17 cellular contexts compared by ENCODE assay signal in genomic region chr12:124868252-124868965, GRCh38. TPM values are rescaled to one million over a fixed set of nuclear protein-coding genes. Genes with fewer than 3 reads are reported as not detected.
DNase-seq lines count a peak whose midpoint lies in the region; ATAC-seq, FAIRE-seq and TF ChIP-seq lines count a peak whose summit lies in the region.
"Had no signal": no experiment of that assay in that cellular context is flagged by ENCODE, and none has a peak within 500 bp of the region (broad histone marks: within the 10 kb centered on the region; RNA-seq: fewer than 3 reads in every experiment).

No MANE protein-coding gene starts in this region.

- H3K27ac Mint-ChIP-seq in GM23338, result no peak overlapping the region; the same call in 1 of the 2 replicates
- peak overlapping the region; percentile 97 for H3K27ac Mint-ChIP-seq in dendritic cell treated with granulocyte-macrophage colony-stimulating factor and Interleukin-4, amounts not matched to agents 40 ng/mL and 50 ng/mL, for 4 days
- H3K27ac Mint-ChIP-seq: activated CD8-positive, alpha-beta memory T cell treated with anti-CD3 and anti-CD28 coated beads, Interleukin-2, amount 10 ng/mL, durations not matched to agents 7 days and 5 days; activated T-helper 2 cell treated with anti-CD3 and anti-CD28 coated beads, Interferon-gamma antibody, Interleukin-2, Interleukin-4, amounts not matched to agents 10 μg/mL and 5 μg/mL and 100 μg/mL, durations not matched to agents 14 hours and 24 hours and 36 hours had no signal

- DNase-seq in A549 (ENCODE audit: low read depth in 1 of 2, low spot score in 1 of 2) (no peak), GM23338 (ENCODE audit: low spot score) (no peak), sigmoid colon (no peak), NCI-H1092 treated with DMSO at 0.1 percent for 48 hours (lab: John Stamatoyannopoulos, UW) (no peak), G401 (ENCODE audit: low spot score) (no peak)
- DNase-seq: activated CD8-positive, alpha-beta memory T cell treated with anti-CD3 and anti-CD28 coated beads, Interleukin-2, amount 10 ng/mL, durations not matched to agents 7 days and 5 days; effector CD4-positive, alpha-beta T cell; naive thymus-derived CD4-positive, alpha-beta T cell; NCI-H1436; stimulated activated CD4-positive, alpha-beta T cell treated with anti-CD3 and anti-CD28 coated beads, Interleukin-4, amount 100 ng/mL, for 4 hours; T1000 had no signal

- intact Hi-C loops in dendritic cell treated with granulocyte-macrophage colony-stimulating factor and Interleukin-4, amounts not matched to agents 40 ng/mL and 50 ng/mL, for 4 days (cut with micrococcal nuclease), result no loop called here
- intact Hi-C loops in sigmoid colon (cut with DNase I), result no loop called here

- H3K27me3 Mint-ChIP-seq in GM23338 (ENCODE audit: insufficient read depth, low read depth, poor library complexity), result peaks cover 17% of the 10 kb centered on the region
- no peaks in the 10 kb centered on the region for H3K27me3 Mint-ChIP-seq in dendritic cell treated with granulocyte-macrophage colony-stimulating factor and Interleukin-4, amounts not matched to agents 40 ng/mL and 50 ng/mL, for 4 days
- H3K27me3 Mint-ChIP-seq: central memory CD8-positive, alpha-beta T cell had no signal

- H3K9me3 ChIP-seq in A549 (no peaks in the 10 kb centered on the region), sigmoid colon (no peaks in the 10 kb centered on the region)
- H3K9me3 ChIP-seq: tibial artery had no signal

- POLR2A ChIA-PET in A549 (lab: Yijun Ruan, JAX), result no interaction called here

- no peak overlapping the region for H3K4me3 ChIP-seq in A549
- H3K4me3 ChIP-seq in GM23338, result no peak overlapping the region
- no peak overlapping the region for H3K4me3 ChIP-seq in sigmoid colon
- H3K4me3 ChIP-seq: tibial artery had no signal

- TF ChIP-seq CTCF in A549 (IDR thresholded peaks at IDR 0.05), result no peak
- TF ChIP-seq CTCF in GM23338 (conservative IDR thresholded peaks at IDR 0.05; ENCODE audit: low read depth in 2 of 2), result no peak
- no peak for TF ChIP-seq CTCF in sigmoid colon (IDR thresholded peaks at IDR 0.05)

- no peaks in the 10 kb centered on the region for H3K27me3 ChIP-seq in GM23338 (ENCODE audit: insufficient read depth)
- H3K27me3 ChIP-seq in sigmoid colon, result no peaks in the 10 kb centered on the region
- H3K27me3 ChIP-seq: tibial artery had no signal

- H3K4me1 ChIP-seq in A549, result peaks cover 16% of the 10 kb centered on the region
- H3K4me1 ChIP-seq in GM23338 (ENCODE audit: insufficient read depth), result peaks cover 15% of the 10 kb centered on the region
- H3K4me1 ChIP-seq in sigmoid colon, result peaks cover 0 to 9% (median 4%) of the 10 kb centered on the region in 4 donors

- H3K9me2 ChIP-seq in GM23338 (ENCODE audit: insufficient read depth), result no peaks in the 10 kb centered on the region

- H3K36me3 Mint-ChIP-seq in GM23338 (ENCODE audit: low read depth), result no peaks in the 10 kb centered on the region; the same call in 2 of the 3 replicates
- H3K36me3 Mint-ChIP-seq in dendritic cell treated with granulocyte-macrophage colony-stimulating factor and Interleukin-4, amounts not matched to agents 40 ng/mL and 50 ng/mL, for 4 days (ENCODE audit: low read depth), result peaks cover 7% of the 10 kb centered on the region
- H3K36me3 Mint-ChIP-seq: activated CD8-positive, alpha-beta memory T cell treated with anti-CD3 and anti-CD28 coated beads, Interleukin-2, amount 10 ng/mL, durations not matched to agents 7 days and 5 days; naive thymus-derived CD4-positive, alpha-beta T cell had no signal

- H3K4me2 ChIP-seq in A549 (no peak overlapping the region), GM23338 (no peak overlapping the region)

- no peak overlapping the region for H3K4me3 Mint-ChIP-seq in GM23338
- peak overlapping the region; percentile 82 for H3K4me3 Mint-ChIP-seq in dendritic cell treated with granulocyte-macrophage colony-stimulating factor and Interleukin-4, amounts not matched to agents 40 ng/mL and 50 ng/mL, for 4 days
- H3K4me3 Mint-ChIP-seq: activated CD8-positive, alpha-beta memory T cell treated with anti-CD3 and anti-CD28 coated beads, Interleukin-2, amount 10 ng/mL, durations not matched to agents 7 days and 5 days; central memory CD8-positive, alpha-beta T cell had no signal

- in situ Hi-C loops in G401 (cut with HindIII; ENCODE audit: low sequenced_read_pairs), result no loop called here

- no peak for FAIRE-seq in A549 (lab: Jason Lieb, UNC)

- H3K27ac ChIP-seq in A549, result peak overlapping the region; percentile 66 to 81; a peak in 4 of 6 replicates
- H3K27ac ChIP-seq in GM23338 (ENCODE audit: low read depth), result no peak overlapping the region
- H3K27ac ChIP-seq in sigmoid colon, result peak overlapping the region; percentile 18 to 57 (median 25)
- H3K27ac ChIP-seq: tibial artery had no signal

- H4K20me1 ChIP-seq in GM23338 (replicated peaks; ENCODE audit: insufficient read depth), result no peaks in the 10 kb centered on the region

- CTCF ChIA-PET in A549 (lab: Yijun Ruan, JAX), result interaction anchor here (0.9 to 2.3 kb wide), 5 partner anchors 29 to 97 kb away, joined by 3 to 8 read pairs (median 3); no protein-coding TSS in a partner anchor

- TF ChIP-seq EP300 in A549 (IDR thresholded peaks at IDR 0.05), result no peak
- no peak for TF ChIP-seq EP300 in sigmoid colon (IDR thresholded peaks at IDR 0.05)

- H2AFZ ChIP-seq in GM23338, result peak overlapping the region; percentile 92

- H3F3A ChIP-seq in GM23338 (replicated peaks; ENCODE audit: low read depth), result no peaks in the 10 kb centered on the region

- H3K9me3 Mint-ChIP-seq in GM23338, result peaks cover 5% of the 10 kb centered on the region; the same call in 2 of the 3 replicates
- H3K9me3 Mint-ChIP-seq in dendritic cell treated with granulocyte-macrophage colony-stimulating factor and Interleukin-4, amounts not matched to agents 40 ng/mL and 50 ng/mL, for 4 days, result no peaks in the 10 kb centered on the region
- H3K9me3 Mint-ChIP-seq: activated T-helper 2 cell treated with anti-CD3 and anti-CD28 coated beads, Interferon-gamma antibody, Interleukin-2, Interleukin-4, amounts not matched to agents 10 μg/mL and 5 μg/mL and 100 μg/mL, durations not matched to agents 14 hours and 24 hours and 36 hours; central memory CD8-positive, alpha-beta T cell; naive thymus-derived CD4-positive, alpha-beta T cell had no signal

- H3K36me3 ChIP-seq in GM23338 (ENCODE audit: insufficient read depth), result no peaks in the 10 kb centered on the region
- no peaks in the 10 kb centered on the region for H3K36me3 ChIP-seq in sigmoid colon
- H3K36me3 ChIP-seq: tibial artery had no signal

- H3K79me2 ChIP-seq in GM23338 (replicated peaks; ENCODE audit: insufficient read depth), result no peaks in the 10 kb centered on the region

- TF ChIP-seq POLR2A in A549 (IDR thresholded peaks at IDR 0.05; ENCODE audit: low read length) (no peak), sigmoid colon (IDR thresholded peaks at IDR 0.05) (no peak)

- ATAC-seq in A549, result no peak
- ATAC-seq in GM23338, result no peak
- no peak for ATAC-seq in GM21381 (IDR thresholded peaks at IDR 0.05; ENCODE audit: unreplicated experiment)
- no peak for ATAC-seq in GM19467 (IDR thresholded peaks at IDR 0.05; ENCODE audit: unreplicated experiment)
- ATAC-seq: activated CD8-positive, alpha-beta memory T cell treated with anti-CD3 and anti-CD28 coated beads, Interleukin-2, amount 10 ng/mL, durations not matched to agents 7 days and 5 days had no signal

- WGBS in A549 (ENCODE audit: missing lambda C conversion rate), result 92% methylated on average over 7 of the region's 7 CpGs
- WGBS in sigmoid colon, 2 donors, result 74 to 85% methylated on average over 7 of the region's 7 CpGs

- no peak for TF ChIP-seq RAD21 in A549 (conservative IDR thresholded peaks at IDR 0.05 in 1 of 2, IDR thresholded peaks at IDR 0.05 in 1 of 2)

- peaks cover 15% of the 10 kb centered on the region for H3K4me1 Mint-ChIP-seq in GM23338
- H3K4me1 Mint-ChIP-seq in dendritic cell treated with granulocyte-macrophage colony-stimulating factor and Interleukin-4, amounts not matched to agents 40 ng/mL and 50 ng/mL, for 4 days (ENCODE audit: low read depth), result peaks cover 61% of the 10 kb centered on the region

TF ChIP-seq in A549, 52 proteins besides CTCF, POLR2A, EP300 and RAD21 (continues in another document):
- no peak for TF ChIP-seq BHLHE40 (IDR thresholded peaks at IDR 0.05; ENCODE audit: low read depth, low read length)
- no peak for TF ChIP-seq NFE2L2 (conservative IDR thresholded peaks at IDR 0.05; ENCODE audit: low read length)

TF ChIP-seq in GM23338, 12 proteins besides CTCF, POLR2A, EP300 and RAD21 (continues in another document):
- no peak for TF ChIP-seq POLR2AphosphoS5 (IDR thresholded peaks at IDR 0.05; ENCODE audit: low read depth)
- TF ChIP-seq EZH2phosphoT487 (IDR thresholded peaks at IDR 0.05; ENCODE audit: unreplicated experiment), result no peak

RNA-seq across cellular contexts. Expression of gene SCARB1, which starts 4.7 kb away (rescaled TPM):
- polyA plus RNA-seq in A549 (2011; rRNA removed) (81.1 and 111 TPM in 2 replicates), A549 (2017; fragmentation: RNase III; extraction: RNeasy Plus Mini Kit Qiagen cat#74134 plus additional on column Dnase treatment) (151 to 160 TPM (median 154 TPM) in 3 replicates), GM23338 (2016; fragmentation: Nextera tagmentation; extraction: Ambion mirVana) (31.0 TPM in 2 replicates), sigmoid colon (10 to 100 TPM in 2 of 3 donors, 1 to 10 TPM in 1; 4.2 to 36.4 (median 16.2) TPM)
- polyA plus RNA-seq in A549 (2012; cell fraction: cytosol; rRNA removed), result 281 and 385 TPM in 2 replicates
- polyA plus RNA-seq in A549 (2012; cell fraction: nucleus; rRNA removed), result 568 and 899 TPM in 2 replicates
- 151 and 173 TPM in 2 replicates for polyA minus RNA-seq in A549 (2011; rRNA and poly(A)+ RNA removed)
- 49.3 and 62.5 TPM in 2 replicates for total RNA-seq in GM23338 (2014; rRNA removed; shearing (Covaris generic))
- 10 to 100 TPM in 3 of 4 donors, 1 to 10 TPM in 1; 5.7 to 12.8 (median 10.8) TPM for total RNA-seq in sigmoid colon
- 106 and 107 TPM in 2 replicates for total RNA-seq in G401 (2014; rRNA removed; shearing (Covaris generic))

RNA-seq across cellular contexts. Expression of gene UBC, which starts 46.0 kb away (rescaled TPM):
- 2,000 and 2,573 TPM in 2 replicates for polyA plus RNA-seq in A549 (2011; rRNA removed)
- 1,783 and 1,966 TPM in 2 replicates for polyA plus RNA-seq in A549 (2012; cell fraction: cytosol; rRNA removed)
- 1,709 and 1,846 TPM in 2 replicates for polyA plus RNA-seq in A549 (2012; cell fraction: nucleus; rRNA removed)
- 993 to 1,034 TPM (median 1,028 TPM) in 3 replicates for polyA plus RNA-seq in A549 (2017; fragmentation: RNase III; extraction: RNeasy Plus Mini Kit Qiagen cat#74134 plus additional on column Dnase treatment)
- polyA minus RNA-seq in A549 (2011; rRNA and poly(A)+ RNA removed), result 1,104 and 1,174 TPM in 2 replicates
- 665 and 754 TPM in 2 replicates for total RNA-seq in GM23338 (2014; rRNA removed; shearing (Covaris generic))
- polyA plus RNA-seq in GM23338 (2016; fragmentation: Nextera tagmentation; extraction: Ambion mirVana), result 511 and 519 TPM in 2 replicates
- total RNA-seq in sigmoid colon, result 1,000 to 10,000 TPM; 1,126 to 1,785 (median 1,332) TPM
- polyA plus RNA-seq in sigmoid colon, result 1,000 to 10,000 TPM; 1,056 to 1,508 (median 1,064) TPM
- total RNA-seq in G401 (2014; rRNA removed; shearing (Covaris generic)), result 869 and 1,083 TPM in 2 replicates
